23 cellular contexts compared by ENCODE assay signal in genomic region chr10:10359263-10359662, GRCh38.
"Had no signal": no experiment of that assay in that cellular context is flagged by ENCODE, and none has a peak within 500 bp of the region (broad histone marks: within the 10 kb centered on the region; RNA-seq: fewer than 3 reads in every experiment).

No MANE protein-coding gene starts in this region.

- H3K4me1 ChIP-seq: colonic mucosa, esophagus muscularis mucosa, esophagus squamous epithelium, foreskin keratinocyte, gastrocnemius medialis, heart left ventricle, heart right ventricle had no signal

- DNase-seq: colonic mucosa; cortex of kidney; dermis blood vessel endothelial cell; dorsolateral prefrontal cortex; effector CD4-positive, alpha-beta T cell; effector CD8-positive, alpha-beta T cell; effector memory CD4-positive, alpha-beta T cell; effector memory CD8-positive, alpha-beta T cell; endodermal cell; erythroblast; esophagus squamous epithelium; foreskin fibroblast; foreskin keratinocyte; foreskin melanocyte; gastrocnemius medialis; glutamatergic neuron; heart left ventricle; heart right ventricle had no signal

- H3K27me3 ChIP-seq: colonic mucosa, dorsolateral prefrontal cortex, esophagus muscularis mucosa, esophagus squamous epithelium, gastrocnemius medialis, gastroesophageal sphincter, heart left ventricle, heart right ventricle had no signal

- H3K4me3 ChIP-seq: colonic mucosa, coronary artery, dorsolateral prefrontal cortex, esophagus muscularis mucosa, esophagus squamous epithelium, gastrocnemius medialis, gastroesophageal sphincter, heart left ventricle, heart right ventricle had no signal

- H3K27ac ChIP-seq: colonic mucosa, coronary artery, dorsolateral prefrontal cortex, epithelial cell of prostate, esophagus muscularis mucosa, esophagus squamous epithelium, foreskin keratinocyte, gastrocnemius medialis, gastroesophageal sphincter, heart left ventricle, heart right ventricle had no signal

- H3K9me3 ChIP-seq: colonic mucosa, esophagus muscularis mucosa, esophagus squamous epithelium, gastrocnemius medialis, gastroesophageal sphincter had no signal

- ATAC-seq: effector memory CD8-positive, alpha-beta T cell; esophagus mucosa; foreskin keratinocyte; gastrocnemius medialis; gastroesophageal sphincter had no signal

- H3K36me3 ChIP-seq: colonic mucosa, esophagus muscularis mucosa, esophagus squamous epithelium, gastrocnemius medialis, gastroesophageal sphincter, heart left ventricle, heart right ventricle had no signal
